13 cellular contexts compared by ENCODE assay signal in genomic region chr5:23352437-23352836, GRCh38.
A peak's percentile ranks its signal among the peaks of the same experiment; 100 is the strongest.
DNase-seq lines count a peak whose midpoint lies in the region; ATAC-seq and TF ChIP-seq lines count a peak whose summit lies in the region.
"Had no signal": no experiment of that assay in that cellular context is flagged by ENCODE, and none has a peak within 500 bp of the region (broad histone marks: within the 10 kb centered on the region; RNA-seq: fewer than 3 reads in every experiment).

No MANE protein-coding gene starts in this region.

- TF ChIP-seq CTCF in A673 (conservative IDR thresholded peaks at IDR 0.05; ENCODE audit: low read depth, low read length) = peak; percentile 30; the same call in 1 of the 2 replicates
- no peak for TF ChIP-seq CTCF in glutamatergic neuron (IDR thresholded peaks at IDR 0.05; ENCODE audit: partially characterized antibody, unreplicated experiment)

- H3K4me3 ChIP-seq in A673 (ENCODE audit: low read depth, low read length, poor library complexity, severe bottlenecking) = no peak overlapping the region
- H3K4me3 ChIP-seq: lower lobe of right lung had no signal

- H3K36me3 ChIP-seq in A673 (ENCODE audit: insufficient read depth, low read length, poor library complexity, severe bottlenecking) = no peaks in the 10 kb centered on the region
- H3K36me3 ChIP-seq: lower lobe of right lung had no signal

- intact Hi-C loops in A673 (cut with micrococcal nuclease; ENCODE audit: unreplicated experiment) = no loop called here

- H3K36me3 Mint-ChIP-seq in glutamatergic neuron (ENCODE audit: unreplicated experiment) = no peaks in the 10 kb centered on the region
- H3K36me3 Mint-ChIP-seq: CD4-positive, CD25-positive, alpha-beta regulatory T cell had no signal

- POLR2A ChIA-PET in A673 (lab: Charles Lee; ENCODE audit: low non-redundant PET) = interaction anchor here (0.7 kb wide), 2 partner anchors 44 to 1357 kb away, joined by 3 to 6 read pairs; no protein-coding TSS in a partner anchor

- no peaks in the 10 kb centered on the region for H3K9me3 ChIP-seq in A673 (ENCODE audit: low read depth, low read length, poor library complexity, severe bottlenecking)
- H3K9me3 ChIP-seq: lower lobe of right lung had no signal

- H3K27ac Mint-ChIP-seq in glutamatergic neuron (ENCODE audit: unreplicated experiment) = no peak overlapping the region
- H3K27ac Mint-ChIP-seq: activated CD4-positive, alpha-beta T cell treated with anti-CD3 and anti-CD28 coated beads, Interleukin-2, amount 10 ng/mL, durations not matched to agents 7 days and 5 days; CD4-positive, CD25-positive, alpha-beta regulatory T cell had no signal

- no TSS peak for BruUV-seq in A673 (replicated peaks; lab: Mats Ljungman, UMichigan)

- H3K27me3 Mint-ChIP-seq in glutamatergic neuron (ENCODE audit: unreplicated experiment) = no peaks in the 10 kb centered on the region
- H3K27me3 Mint-ChIP-seq: activated CD4-positive, alpha-beta T cell treated with anti-CD3 and anti-CD28 coated beads, Interleukin-2, amount 10 ng/mL, durations not matched to agents 7 days and 5 days; CD4-positive, CD25-positive, alpha-beta regulatory T cell had no signal

- ATAC-seq in GM19035 (IDR thresholded peaks at IDR 0.05; ENCODE audit: unreplicated experiment) = no peak
- ATAC-seq: lower lobe of right lung had no signal

- peaks cover 1% of the 10 kb centered on the region for H3K4me1 Mint-ChIP-seq in glutamatergic neuron (ENCODE audit: low read depth, unreplicated experiment)
- H3K4me1 Mint-ChIP-seq: activated CD4-positive, alpha-beta T cell treated with anti-CD3 and anti-CD28 coated beads, Interleukin-2, amount 10 ng/mL, durations not matched to agents 7 days and 5 days; CD4-positive, CD25-positive, alpha-beta regulatory T cell had no signal

- no peaks in the 10 kb centered on the region for H3K9me3 Mint-ChIP-seq in glutamatergic neuron (ENCODE audit: unreplicated experiment)

- DNase-seq in A673 (ENCODE audit: low spot score) (peak; percentile 37), HT1080 (ENCODE audit: low read depth) (peak; percentile 39), RPMI7951 (ENCODE audit: low read depth) (peak; percentile 11), glutamatergic neuron (peak; percentile 39), cerebellar nuclear complex (lab: John Stamatoyannopoulos, UW) (no peak), RPMI8226 (no peak)
- DNase-seq in activated CD4-positive, alpha-beta T cell treated with anti-CD3 and anti-CD28 coated beads, Interleukin-2, amount 50 U/mL, for 4 hours = no peak
- DNase-seq: activated CD4-positive, alpha-beta T cell treated with anti-CD3 and anti-CD28 coated beads, Interleukin-2, amount 10 ng/mL, durations not matched to agents 7 days and 5 days; CD4-positive, CD25-positive, alpha-beta regulatory T cell; erythroblast; lower lobe of right lung; NK-92 treated with Interleukin-12 subunit alpha and Interleukin-12 subunit beta, amount 100 ng/mL, for 24 hours had no signal

- H3K27me3 ChIP-seq in A673 (replicated peaks; ENCODE audit: insufficient read depth, low read depth, low read length, poor library complexity) = no peaks in the 10 kb centered on the region

- no peak overlapping the region for H3K4me3 Mint-ChIP-seq in glutamatergic neuron (ENCODE audit: unreplicated experiment)
- H3K4me3 Mint-ChIP-seq: activated CD4-positive, alpha-beta T cell treated with anti-CD3 and anti-CD28 coated beads, Interleukin-2, amount 10 ng/mL, durations not matched to agents 7 days and 5 days; CD4-positive, CD25-positive, alpha-beta regulatory T cell had no signal

- no peak overlapping the region for H3K27ac ChIP-seq in A673 (ENCODE audit: low read depth, low read length, poor library complexity, severe bottlenecking)
- H3K27ac ChIP-seq: lower lobe of right lung had no signal

- CTCF ChIA-PET in A673 (lab: Charles Lee) = no interaction called here

- H3K4me1 ChIP-seq in A673 (ENCODE audit: insufficient read depth, low read length, poor library complexity, severe bottlenecking) = no peaks in the 10 kb centered on the region
- H3K4me1 ChIP-seq: lower lobe of right lung had no signal

Comparison
In these comparisons a context has a peak if more than half of its experiments do, and no peak if none do; other contexts are left out.
1. DNase-seq: peak in A673 (single experiment), HT1080 (single experiment), RPMI7951 (single experiment) and glutamatergic neuron (single experiment); none in activated CD4-positive, alpha-beta T cell treated with anti-CD3 and anti-CD28 coated beads, Interleukin-2, amount 50 U/mL, for 4 hours (0 of 2), cerebellar nuclear complex (0 of 2) and RPMI8226 (single experiment).